22 cellular contexts compared by ENCODE assay signal in the genomic region with DNA sequence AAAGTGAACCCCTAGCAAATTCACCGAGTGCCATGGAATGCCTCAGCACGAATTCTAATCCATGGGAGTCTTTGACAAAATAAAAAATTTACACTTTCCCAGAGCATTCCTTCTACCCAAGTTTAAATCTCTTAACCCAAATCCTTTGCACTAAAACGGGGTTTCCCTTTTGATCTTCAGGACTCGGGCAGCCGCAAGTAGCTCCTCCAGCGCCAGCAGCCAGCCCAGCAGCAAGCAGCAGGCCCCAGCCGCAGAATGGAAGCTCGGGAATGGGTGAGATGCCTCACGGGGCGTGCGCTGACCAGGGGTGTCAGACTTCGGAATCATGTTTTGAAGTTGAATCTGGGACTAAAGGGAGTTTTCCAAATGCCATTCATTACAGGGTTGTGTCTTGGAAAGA. TPM values are rescaled to one million over a fixed set of nuclear protein-coding genes. Genes with fewer than 3 reads are reported as not detected.
DNase-seq lines count a peak whose midpoint lies in the region; ATAC-seq and TF ChIP-seq lines count a peak whose summit lies in the region.
"Had no signal": no experiment of that assay in that cellular context is flagged by ENCODE, and none has a peak within 500 bp of the region (broad histone marks: within the 10 kb centered on the region; RNA-seq: fewer than 3 reads in every experiment).

No MANE protein-coding gene starts in this region.

- H3K4me3 Mint-ChIP-seq in activated CD4-positive, alpha-beta T cell treated with anti-CD3 and anti-CD28 coated beads, Interleukin-2, amount 10 ng/mL, durations not matched to agents 7 days and 5 days = peak overlapping the region; percentile 69
- peak overlapping the region; percentile 75 to 88 (median 84) for H3K4me3 Mint-ChIP-seq in CD4-positive, alpha-beta memory T cell
- no peak overlapping the region for H3K4me3 Mint-ChIP-seq in activated CD8-positive, alpha-beta T cell treated with anti-CD3 and anti-CD28 coated beads for 36 hours
- H3K4me3 Mint-ChIP-seq in naive thymus-derived CD4-positive, alpha-beta T cell = peak overlapping the region; percentile 71 to 93 (median 84)

- H3K4me1 Mint-ChIP-seq in activated CD4-positive, alpha-beta T cell treated with anti-CD3 and anti-CD28 coated beads, Interleukin-2, amount 10 ng/mL, durations not matched to agents 7 days and 5 days = peaks cover 78% of the 10 kb centered on the region
- H3K4me1 Mint-ChIP-seq in CD4-positive, alpha-beta memory T cell = peaks cover 44 to 75% (median 54%) of the 10 kb centered on the region in 4 donors
- peaks cover 47% of the 10 kb centered on the region for H3K4me1 Mint-ChIP-seq in activated CD8-positive, alpha-beta T cell treated with anti-CD3 and anti-CD28 coated beads for 36 hours (ENCODE audit: low read depth)
- peaks cover 44 to 77% (median 63%) of the 10 kb centered on the region in 7 donors for H3K4me1 Mint-ChIP-seq in naive thymus-derived CD4-positive, alpha-beta T cell

- H3K27me3 Mint-ChIP-seq in activated CD4-positive, alpha-beta T cell treated with anti-CD3 and anti-CD28 coated beads, Interleukin-2, amount 10 ng/mL, durations not matched to agents 7 days and 5 days = no peaks in the 10 kb centered on the region
- H3K27me3 Mint-ChIP-seq in CD4-positive, alpha-beta memory T cell = no peaks in the 10 kb centered on the region
- no peaks in the 10 kb centered on the region for H3K27me3 Mint-ChIP-seq in activated CD8-positive, alpha-beta T cell treated with anti-CD3 and anti-CD28 coated beads for 36 hours
- H3K27me3 Mint-ChIP-seq in naive thymus-derived CD4-positive, alpha-beta T cell = no peaks in the 10 kb centered on the region

- CTCF ChIA-PET in activated CD4-positive, alpha-beta T cell treated with anti-CD3 and anti-CD28 coated beads, Interleukin-2, amount 10 ng/mL, durations not matched to agents 7 days and 5 days (lab: Charles Lee) = interaction anchor here (1.4 kb wide), 1 partner anchor 10 kb away, joined by 3 read pairs; no protein-coding TSS in a partner anchor
- CTCF ChIA-PET in CD4-positive, alpha-beta memory T cell (lab: Charles Lee; ENCODE audit: partially characterized antibody) = interaction anchor here (1.3 kb wide), 1 partner anchor 9 kb away, joined by 6 read pairs; no protein-coding TSS in a partner anchor
- CTCF ChIA-PET in activated CD8-positive, alpha-beta T cell treated with anti-CD3 and anti-CD28 coated beads for 36 hours (lab: Charles Lee) = no interaction called here
- CTCF ChIA-PET in naive thymus-derived CD4-positive, alpha-beta T cell (lab: Charles Lee) = no interaction called here

- H3K4me1 ChIP-seq in CD4-positive, alpha-beta memory T cell (ENCODE audit: insufficient read depth, low read length) = peaks cover 62% of the 10 kb centered on the region
- H3K4me1 ChIP-seq in naive thymus-derived CD4-positive, alpha-beta T cell (ENCODE audit: control insufficient read depth in 2 of 2, insufficient read depth in 2 of 2, low read length in 2 of 2) = peaks cover 34 to 40% of the 10 kb centered on the region in 2 donors
- H3K4me1 ChIP-seq: A549, body of pancreas, left ventricle myocardium inferior, thyroid gland had no signal

- POLR2A ChIA-PET in activated CD4-positive, alpha-beta T cell treated with anti-CD3 and anti-CD28 coated beads, Interleukin-2, amount 10 ng/mL, durations not matched to agents 7 days and 5 days (lab: Charles Lee) = no interaction called here
- POLR2A ChIA-PET in CD4-positive, alpha-beta memory T cell (lab: Charles Lee; ENCODE audit: partially characterized antibody) = interaction anchor here (0.7 to 2.3 kb wide), 3 partner anchors 10 to 156 kb away, joined by 3 to 16 read pairs (median 4); no protein-coding TSS in a partner anchor
- POLR2A ChIA-PET in activated CD8-positive, alpha-beta T cell treated with anti-CD3 and anti-CD28 coated beads for 36 hours (lab: Charles Lee) = no interaction called here
- POLR2A ChIA-PET in naive thymus-derived CD4-positive, alpha-beta T cell (lab: Charles Lee) = interaction anchor here (0.6 to 1.0 kb wide), 4 partner anchors 11 to 188 kb away, joined by 3 to 6 read pairs (median 3); no protein-coding TSS in a partner anchor

- H3K4me3 ChIP-seq in CD4-positive, alpha-beta memory T cell (ENCODE audit: low read length in 2 of 2) = no peak overlapping the region
- peak overlapping the region; percentile 11 for H3K4me3 ChIP-seq in naive thymus-derived CD4-positive, alpha-beta T cell (ENCODE audit: low read length)
- H3K4me3 ChIP-seq: A549, body of pancreas, left ventricle myocardium inferior, thyroid gland had no signal

- peak overlapping the region; percentile 65 for H3K27ac ChIP-seq in CD4-positive, alpha-beta memory T cell (ENCODE audit: low read depth, low read length)
- H3K27ac ChIP-seq in naive thymus-derived CD4-positive, alpha-beta T cell (ENCODE audit: low read depth, low read length) = peak overlapping the region; percentile 88
- H3K27ac ChIP-seq: A549, body of pancreas, left ventricle myocardium inferior, RWPE1, thyroid gland had no signal

- TF ChIP-seq CTCF in activated CD8-positive, alpha-beta T cell treated with anti-CD3 and anti-CD28 coated beads for 36 hours (IDR thresholded peaks at IDR 0.05) = no peak

- H3K27me3 ChIP-seq in CD4-positive, alpha-beta memory T cell (ENCODE audit: insufficient read depth, low read length) = no peaks in the 10 kb centered on the region
- no peaks in the 10 kb centered on the region for H3K27me3 ChIP-seq in naive thymus-derived CD4-positive, alpha-beta T cell (ENCODE audit: control insufficient read depth in 2 of 2, insufficient read depth in 2 of 2, low read length in 2 of 2)
- H3K27me3 ChIP-seq: body of pancreas, thyroid gland had no signal

- intact Hi-C loops in CD4-positive, alpha-beta memory T cell (cut with micrococcal nuclease) = loop anchor here (5.0 kb wide), 2 partner anchors 40 to 150 kb away; a partner anchor contains a TSS
- intact Hi-C loops in activated CD8-positive, alpha-beta T cell treated with anti-CD3 and anti-CD28 coated beads for 36 hours (cut with micrococcal nuclease) = loop anchor here (5.0 kb wide), 1 partner anchor 155 kb away; no protein-coding TSS in a partner anchor
- intact Hi-C loops in naive thymus-derived CD4-positive, alpha-beta T cell (cut with micrococcal nuclease) = loop anchor here (5.0 to 10.0 kb wide), 4 partner anchors 153 to 530 kb away; a partner anchor contains a TSS
- intact Hi-C loops in sciatic nerve (cut with DNase I) = no loop called here

- ATAC-seq in activated CD8-positive, alpha-beta T cell treated with anti-CD3 and anti-CD28 coated beads for 36 hours = no peak
- ATAC-seq in naive thymus-derived CD4-positive, alpha-beta T cell = no peak
- ATAC-seq in sciatic nerve (no peak), HG02981 (IDR thresholded peaks at IDR 0.05; ENCODE audit: unreplicated experiment) (no peak)
- ATAC-seq: A549, body of pancreas, HepG2 had no signal

- no peaks in the 10 kb centered on the region for H3K9me3 ChIP-seq in CD4-positive, alpha-beta memory T cell (ENCODE audit: control insufficient read depth in 1 of 2, low read length in 2 of 2)
- no peaks in the 10 kb centered on the region for H3K9me3 ChIP-seq in naive thymus-derived CD4-positive, alpha-beta T cell (ENCODE audit: control insufficient read depth in 2 of 3, low read length in 3 of 3)
- H3K9me3 ChIP-seq: A549, body of pancreas, left ventricle myocardium inferior, thyroid gland had no signal

- H3K36me3 Mint-ChIP-seq in activated CD4-positive, alpha-beta T cell treated with anti-CD3 and anti-CD28 coated beads, Interleukin-2, amount 10 ng/mL, durations not matched to agents 7 days and 5 days (ENCODE audit: low read depth) = peaks cover 69% of the 10 kb centered on the region
- peaks cover 28 to 34% of the 10 kb centered on the region in 2 donors for H3K36me3 Mint-ChIP-seq in CD4-positive, alpha-beta memory T cell
- peaks cover 47% of the 10 kb centered on the region for H3K36me3 Mint-ChIP-seq in activated CD8-positive, alpha-beta T cell treated with anti-CD3 and anti-CD28 coated beads for 36 hours (ENCODE audit: low read depth)
- H3K36me3 Mint-ChIP-seq in naive thymus-derived CD4-positive, alpha-beta T cell = peaks cover 7 to 53% (median 24%) of the 10 kb centered on the region in 5 donors

- peaks cover 22% of the 10 kb centered on the region for H3K36me3 ChIP-seq in CD4-positive, alpha-beta memory T cell (ENCODE audit: insufficient read depth, low read length)
- H3K36me3 ChIP-seq in naive thymus-derived CD4-positive, alpha-beta T cell (ENCODE audit: control insufficient read depth in 2 of 3, insufficient read depth in 3 of 3, low read length in 3 of 3) = peaks cover 12 to 25% (median 14%) of the 10 kb centered on the region in 3 experiments

- peak overlapping the region; percentile 91 for H3K27ac Mint-ChIP-seq in activated CD4-positive, alpha-beta T cell treated with anti-CD3 and anti-CD28 coated beads, Interleukin-2, amount 10 ng/mL, durations not matched to agents 7 days and 5 days
- peak overlapping the region; percentile 92 to 99 (median 98) for H3K27ac Mint-ChIP-seq in CD4-positive, alpha-beta memory T cell
- peak overlapping the region; percentile 92 for H3K27ac Mint-ChIP-seq in activated CD8-positive, alpha-beta T cell treated with anti-CD3 and anti-CD28 coated beads for 36 hours
- peak overlapping the region; percentile 90 to 99 (median 96) for H3K27ac Mint-ChIP-seq in naive thymus-derived CD4-positive, alpha-beta T cell

- no peak for DNase-seq in activated CD4-positive, alpha-beta T cell treated with anti-CD3 and anti-CD28 coated beads, Interleukin-2, amount 10 ng/mL, durations not matched to agents 7 days and 5 days
- no peak for DNase-seq in activated CD4-positive, alpha-beta T cell treated with anti-CD3 and anti-CD28 coated beads, Interleukin-2, amount 50 U/mL, for 1 hour
- DNase-seq in CD4-positive, alpha-beta memory T cell = peak in 2 of 5 donors; percentile 22 to 51
- no peak for DNase-seq in activated CD8-positive, alpha-beta T cell treated with anti-CD3 and anti-CD28 coated beads for 36 hours
- DNase-seq in naive thymus-derived CD4-positive, alpha-beta T cell = peak in 1 of 9 donors; percentile 7
- no peak for DNase-seq in sciatic nerve (ENCODE audit: low spot score)
- DNase-seq in cerebellar nuclear complex (lab: John Stamatoyannopoulos, UW) = no peak
- DNase-seq: AML-193; body of pancreas; COR-L47; DMS53; GF-D8; H7; left ventricle myocardium inferior; NCI-H1694; NCI-H510A; stimulated activated naive CD4-positive, alpha-beta T cell treated with Interleukin-2 at 50 U/mL for 16 hours; thyroid gland had no signal

- H3K9me3 Mint-ChIP-seq in activated CD4-positive, alpha-beta T cell treated with anti-CD3 and anti-CD28 coated beads, Interleukin-2, amount 10 ng/mL, durations not matched to agents 7 days and 5 days = no peaks in the 10 kb centered on the region
- no peaks in the 10 kb centered on the region for H3K9me3 Mint-ChIP-seq in CD4-positive, alpha-beta memory T cell
- no peaks in the 10 kb centered on the region for H3K9me3 Mint-ChIP-seq in activated CD8-positive, alpha-beta T cell treated with anti-CD3 and anti-CD28 coated beads for 36 hours
- H3K9me3 Mint-ChIP-seq in naive thymus-derived CD4-positive, alpha-beta T cell = peaks cover 0 to 4% (median 0%) of the 10 kb centered on the region in 11 donors

RNA-seq across cellular contexts. Expression of a gene that starts 42.4 kb away (rescaled TPM):
- total RNA-seq in activated CD4-positive, alpha-beta T cell treated with anti-CD3 and anti-CD28 coated beads, Interleukin-2, amount 10 ng/mL, durations not matched to agents 7 days and 5 days = 100 to 1,000 TPM; 288 to 292 TPM
- 100 to 1,000 TPM; 103 to 119 TPM for total RNA-seq in CD4-positive, alpha-beta memory T cell
- 100 to 1,000 TPM in 1 of 2 donors, 10 to 100 TPM in 1; 95.4 to 112 TPM for polyA plus RNA-seq in CD4-positive, alpha-beta memory T cell
- 100 to 1,000 TPM; 189 to 197 TPM for total RNA-seq in activated CD8-positive, alpha-beta T cell treated with anti-CD3 and anti-CD28 coated beads for 36 hours
- total RNA-seq in naive thymus-derived CD4-positive, alpha-beta T cell = 100 to 1,000 TPM in 3 of 5 experiments, 10 to 100 TPM in 2; 57.8 to 264 (median 110) TPM
- 10 to 100 TPM; 80.0 to 85.2 TPM for polyA plus RNA-seq in naive thymus-derived CD4-positive, alpha-beta T cell
- total RNA-seq in sciatic nerve = 83.0 TPM

RNA-seq across cellular contexts. Expression of a gene that starts 42.6 kb away (rescaled TPM):
- total RNA-seq in activated CD4-positive, alpha-beta T cell treated with anti-CD3 and anti-CD28 coated beads, Interleukin-2, amount 10 ng/mL, durations not matched to agents 7 days and 5 days = 10 to 100 TPM; 37.3 to 38.1 TPM
- total RNA-seq in CD4-positive, alpha-beta memory T cell = 10 to 100 TPM; 31.2 to 31.5 TPM
- 10 to 100 TPM in 1 of 2 donors, 1 to 10 TPM in 1; 3.1 to 20.3 TPM for polyA plus RNA-seq in CD4-positive, alpha-beta memory T cell
- total RNA-seq in activated CD8-positive, alpha-beta T cell treated with anti-CD3 and anti-CD28 coated beads for 36 hours = 10 to 100 TPM; 22.2 to 22.7 TPM
- total RNA-seq in naive thymus-derived CD4-positive, alpha-beta T cell = 10 to 100 TPM; 19.8 to 38.4 (median 32.5) TPM
- polyA plus RNA-seq in naive thymus-derived CD4-positive, alpha-beta T cell = 10 to 100 TPM in 1 of 2 donors, 1 to 10 TPM in 1; 9.7 to 18.0 TPM
- 17.7 TPM for total RNA-seq in sciatic nerve

Comparison
In these comparisons a context has a peak if more than half of its experiments do, and no peak if none do; other contexts are left out.
1. CTCF ChIA-PET loops: an anchor here in activated CD4-positive, alpha-beta T cell treated with anti-CD3 and anti-CD28 coated beads, Interleukin-2, amount 10 ng/mL, durations not matched to agents 7 days and 5 days (1.4 kb wide) and CD4-positive, alpha-beta memory T cell (1.3 kb wide); none called in activated CD8-positive, alpha-beta T cell treated with anti-CD3 and anti-CD28 coated beads for 36 hours and naive thymus-derived CD4-positive, alpha-beta T cell.
2. POLR2A ChIA-PET loops: an anchor here in CD4-positive, alpha-beta memory T cell (0.7 to 2.3 kb wide) and naive thymus-derived CD4-positive, alpha-beta T cell (0.6 to 1.0 kb wide); none called in activated CD4-positive, alpha-beta T cell treated with anti-CD3 and anti-CD28 coated beads, Interleukin-2, amount 10 ng/mL, durations not matched to agents 7 days and 5 days and activated CD8-positive, alpha-beta T cell treated with anti-CD3 and anti-CD28 coated beads for 36 hours.